8 cellular contexts compared by ENCODE assay signal in genomic region chr20:9978395-9979004, GRCh38. TPM values are rescaled to one million over a fixed set of nuclear protein-coding genes. Genes with fewer than 3 reads are reported as not detected.
DNase-seq lines count a peak whose midpoint lies in the region; ATAC-seq lines count a peak whose summit lies in the region.

No MANE protein-coding gene starts in this region.

- DNase-seq in activated CD8-positive, alpha-beta memory T cell treated with anti-CD3 and anti-CD28 coated beads, Interleukin-2, amount 50 U/mL, for 1 hour (ENCODE audit: extremely low read depth), result peak; percentile 12
- DNase-seq in activated CD8-positive, alpha-beta memory T cell treated with anti-CD3 and anti-CD28 coated beads for 24 hours, result no peak
- peak; percentile 90 for DNase-seq in NCI-H510A treated with DMSO at 0.1 percent for 48 hours (lab: John Stamatoyannopoulos, UW)
- DNase-seq in activated CD4-positive, alpha-beta T cell treated with anti-CD3 and anti-CD28 coated beads, Interleukin-2, amount 50 U/mL, for 4 hours, result peak; percentile 6 to 11
- DNase-seq in fibroblast of the conjunctiva (ENCODE audit: low read depth), result peak; percentile 89
- peak; percentile 47 for DNase-seq in occipital lobe (lab: John Stamatoyannopoulos, UW)

- ATAC-seq in GM21423 (IDR thresholded peaks at IDR 0.05; ENCODE audit: unreplicated experiment) (peak; percentile 95), HG03571 (IDR thresholded peaks at IDR 0.05; ENCODE audit: unreplicated experiment) (peak; percentile 81)

RNA-seq across cellular contexts. Expression of gene ANKEF1, which starts 56.3 kb away (rescaled TPM):
- 2.7 TPM for total RNA-seq in occipital lobe
